Comparison of ENCODE assay signal across 19 cellular contexts in genomic region chr1:105636052-105636451, GRCh38.
"Had no signal": no experiment of that assay in that cellular context is flagged by ENCODE, and none has a peak within 500 bp of the region (broad histone marks: within the 10 kb centered on the region; RNA-seq: fewer than 3 reads in every experiment).

No MANE protein-coding gene starts in this region.

- H3K9me3 ChIP-seq: ascending aorta, suprapubic skin had no signal

- H3K4me1 ChIP-seq: ascending aorta, breast epithelium, foreskin keratinocyte, suprapubic skin had no signal

- H3K36me3 ChIP-seq: ascending aorta, breast epithelium, suprapubic skin had no signal

- DNase-seq: activated CD4-positive, alpha-beta T cell treated with anti-CD3 and anti-CD28 coated beads for 1 hour; activated CD4-positive, alpha-beta T cell treated with anti-CD3 and anti-CD28 coated beads, Interleukin-2, amount 50 U/mL, for 48 hours; activated CD8-positive, alpha-beta memory T cell treated with anti-CD3 and anti-CD28 coated beads, Interleukin-2, amount 10 ng/mL, durations not matched to agents 7 days and 5 days; activated naive CD4-positive, alpha-beta T cell treated with anti-CD3 and anti-CD28 coated beads, Interleukin-2, amount 10 ng/mL, durations not matched to agents 7 days and 5 days; activated T-cell treated with anti-CD3 and anti-CD28 coated beads, Interleukin-2, amount 50 U/mL, for 24 hours; cerebellar nuclear complex; effector CD8-positive, alpha-beta T cell; foreskin keratinocyte; kidney glomerular epithelial cell; mesendoderm; nucleus accumbens; stimulated activated CD4-positive, alpha-beta T cell treated with anti-CD3 and anti-CD28 coated beads, Interleukin-15, amount 100 ng/mL, for 24 hours; stimulated activated CD4-positive, alpha-beta T cell treated with anti-CD3 and anti-CD28 coated beads, Interleukin-4, amount 100 ng/mL, for 24 hours; stimulated activated CD8-positive, alpha-beta memory T cell treated with anti-CD3 and anti-CD28 coated beads, Interleukin-4, amount 100 ng/mL, for 48 hours; T-helper 9 cell had no signal

- H3K27me3 ChIP-seq: ascending aorta, breast epithelium, foreskin keratinocyte, suprapubic skin had no signal

- ATAC-seq: activated CD8-positive, alpha-beta memory T cell treated with anti-CD3 and anti-CD28 coated beads, Interleukin-2, amount 10 ng/mL, durations not matched to agents 7 days and 5 days; foreskin keratinocyte; natural killer cell treated with Interleukin-12 subunit alpha and Interleukin-12 subunit beta and Interleukin-15 and Interleukin-18, amount 100 ng/mL, for 72 hours had no signal

- H3K4me3 ChIP-seq: ascending aorta, breast epithelium, suprapubic skin had no signal

- H3K27ac ChIP-seq: ascending aorta, breast epithelium, foreskin keratinocyte, suprapubic skin had no signal
